Comparison of ENCODE assay signal across 26 cellular contexts in genomic region chr11:1667906-1668305, GRCh38. TPM values are rescaled to one million over a fixed set of nuclear protein-coding genes. Genes with fewer than 3 reads are reported as not detected.
DNase-seq lines count a peak whose midpoint lies in the region; ATAC-seq and TF ChIP-seq lines count a peak whose summit lies in the region.
"Had no signal": no experiment of that assay in that cellular context is flagged by ENCODE, and none has a peak within 500 bp of the region (broad histone marks: within the 10 kb centered on the region; RNA-seq: fewer than 3 reads in every experiment).

No MANE protein-coding gene starts in this region.

- H3K4me3 ChIP-seq in H7 (ENCODE audit: insufficient read depth, low read depth, low read length), result no peak overlapping the region
- H3K4me3 ChIP-seq: BLaER1 treated with 17β-estradiol and CSF1 and Interleukin-3, amounts not matched to agents 10 nM and 100 nM; GM23338; uterus had no signal

- H3K36me3 Mint-ChIP-seq in CD14-positive monocyte, result no peaks in the 10 kb centered on the region
- no peaks in the 10 kb centered on the region for H3K36me3 Mint-ChIP-seq in neural crest cell (ENCODE audit: low read depth)
- H3K36me3 Mint-ChIP-seq in stimulated activated memory B cell treated with anti-CD40 and anti-IgM and Interleukin-4, amounts not matched to agents 10 μg/mL and 1 μg/mL and 100 μg/mL, for 72 hours, result no peaks in the 10 kb centered on the region
- H3K36me3 Mint-ChIP-seq: brain had no signal

- intact Hi-C loops in CD14-positive monocyte (cut with micrococcal nuclease), result no loop called here

- in situ Hi-C loops in ACHN (cut with HindIII; ENCODE audit: low pct_ligation_motif_present, low pct_unique_long_range_greater_than_20kb, low sequenced_read_pairs), result no loop called here

- no peak for ATAC-seq in stimulated activated memory B cell treated with anti-CD40 and anti-IgM and Interleukin-4, amounts not matched to agents 10 μg/mL and 1 μg/mL and 100 μg/mL, for 72 hours
- ATAC-seq: activated T-cell treated with anti-CD3 and anti-CD28 coated beads, Interleukin-2, amount 50 U/mL, for 72 hours; GM23338 had no signal

- no peak for TF ChIP-seq CTCF in CD14-positive monocyte (IDR thresholded peaks at IDR 0.05)
- TF ChIP-seq CTCF in neural crest cell (conservative IDR thresholded peaks at IDR 0.05), result no peak

- H3K27me3 ChIP-seq in H7 (ENCODE audit: control insufficient read depth, insufficient read depth, low read length), result no peaks in the 10 kb centered on the region; the same call in 1 of the 2 replicates
- H3K27me3 ChIP-seq: uterus had no signal

- H3K4me1 Mint-ChIP-seq in CD14-positive monocyte (no peaks in the 10 kb centered on the region), neural crest cell (peaks cover 9% of the 10 kb centered on the region)
- H3K4me1 Mint-ChIP-seq in stimulated activated memory B cell treated with anti-CD40 and anti-IgM and Interleukin-4, amounts not matched to agents 10 μg/mL and 1 μg/mL and 100 μg/mL, for 72 hours, result no peaks in the 10 kb centered on the region
- H3K4me1 Mint-ChIP-seq: GM23338 had no signal

- DNase-seq in CD14-positive monocyte (ENCODE audit: low spot score) (peak; percentile 35), H7 (peak; percentile 53), left kidney (ENCODE audit: low read depth, low spot score) (peak; percentile 93), neural crest cell (ENCODE audit: low read depth, low spot score) (no peak), midbrain (lab: John Stamatoyannopoulos, UW) (no peak), T-helper 1 cell (no peak), ACHN (no peak)
- DNase-seq: activated CD4-positive, alpha-beta T cell treated with anti-CD3 and anti-CD28 coated beads, Interleukin-2, amount 50 U/mL, for 1 hour; activated naive CD4-positive, alpha-beta T cell; activated T-cell treated with anti-CD3 and anti-CD28 coated beads, Interleukin-2, amount 50 U/mL, for 72 hours; mammary epithelial cell; NCI-H1694; occipital lobe; OCI-M1; stimulated activated CD4-positive, alpha-beta T cell treated with anti-CD3 and anti-CD28 coated beads, Interleukin-2, amount 100 ng/mL, for 48 hours; uterus had no signal

- H3K27ac Mint-ChIP-seq in CD14-positive monocyte, result no peak overlapping the region
- peak overlapping the region; percentile 67 for H3K27ac Mint-ChIP-seq in neural crest cell (ENCODE audit: unreplicated experiment)
- H3K27ac Mint-ChIP-seq in stimulated activated memory B cell treated with anti-CD40 and anti-IgM and Interleukin-4, amounts not matched to agents 10 μg/mL and 1 μg/mL and 100 μg/mL, for 72 hours, result no peak overlapping the region
- H3K27ac Mint-ChIP-seq: activated T-cell treated with anti-CD3 and anti-CD28 coated beads, Interleukin-2, amount 50 U/mL, for 72 hours; GM23338; T-helper 2 cell treated with Interferon-gamma antibody and Interleukin-4, amounts not matched to agents 5 μg/mL and 100 μg/mL, for 36 hours had no signal

- no peak overlapping the region for H3K4me3 Mint-ChIP-seq in CD14-positive monocyte
- H3K4me3 Mint-ChIP-seq in neural crest cell, result no peak overlapping the region
- no peak overlapping the region for H3K4me3 Mint-ChIP-seq in stimulated activated memory B cell treated with anti-CD40 and anti-IgM and Interleukin-4, amounts not matched to agents 10 μg/mL and 1 μg/mL and 100 μg/mL, for 72 hours
- H3K4me3 Mint-ChIP-seq: activated T-cell treated with anti-CD3 and anti-CD28 coated beads, Interleukin-2, amount 50 U/mL, for 72 hours; brain; GM23338; T-helper 2 cell treated with Interferon-gamma antibody and Interleukin-4, amounts not matched to agents 5 μg/mL and 100 μg/mL, for 36 hours had no signal

- no peaks in the 10 kb centered on the region for H3K36me3 ChIP-seq in H7 (replicated peaks; ENCODE audit: control insufficient read depth, insufficient read depth, low read length)
- H3K36me3 ChIP-seq: BLaER1 treated with 17β-estradiol and CSF1 and Interleukin-3, amounts not matched to agents 10 nM and 100 nM; uterus had no signal

- H3K9me3 Mint-ChIP-seq in CD14-positive monocyte, result no peaks in the 10 kb centered on the region
- no peaks in the 10 kb centered on the region for H3K9me3 Mint-ChIP-seq in neural crest cell
- peaks cover 7% of the 10 kb centered on the region for H3K9me3 Mint-ChIP-seq in stimulated activated memory B cell treated with anti-CD40 and anti-IgM and Interleukin-4, amounts not matched to agents 10 μg/mL and 1 μg/mL and 100 μg/mL, for 72 hours
- H3K9me3 Mint-ChIP-seq: GM23338; T-helper 2 cell treated with Interferon-gamma antibody and Interleukin-4, amounts not matched to agents 5 μg/mL and 100 μg/mL, for 36 hours had no signal

- peaks cover 24 to 44% (median 28%) of the 10 kb centered on the region in 3 donors for H3K27me3 Mint-ChIP-seq in CD14-positive monocyte (ENCODE audit: low read depth in 3 of 3)
- H3K27me3 Mint-ChIP-seq in neural crest cell (ENCODE audit: low read depth), result peaks cover 18% of the 10 kb centered on the region
- H3K27me3 Mint-ChIP-seq in stimulated activated memory B cell treated with anti-CD40 and anti-IgM and Interleukin-4, amounts not matched to agents 10 μg/mL and 1 μg/mL and 100 μg/mL, for 72 hours, result peaks cover 39% of the 10 kb centered on the region

RNA-seq across cellular contexts. Expression of gene KRTAP5-6, which starts 29.1 kb away (rescaled TPM):
- polyA plus RNA-seq in CD14-positive monocyte, result not detected
- not detected in 2 replicates for total RNA-seq in H7 (2014; rRNA removed; shearing (Covaris generic))
- total RNA-seq in neural crest cell, result not detected in 2 replicates
- total RNA-seq: activated T-cell treated with anti-CD3 and anti-CD28 coated beads, Interleukin-2, amount 50 U/mL, for 72 hours; GM23338; LHCN-M2; mammary epithelial cell; myocyte; NCI-H460; occipital lobe; renal cortical epithelial cell; temporal lobe; uterus had no signal
- polyA plus RNA-seq: GM23338, mammary epithelial cell had no signal

RNA-seq across cellular contexts. Expression of gene KRTAP5-5, which starts 38.3 kb away (rescaled TPM):
- not detected for polyA plus RNA-seq in CD14-positive monocyte
- not detected in 2 replicates for total RNA-seq in H7 (2014; rRNA removed; shearing (Covaris generic))
- total RNA-seq in neural crest cell, result not detected in 2 replicates
- total RNA-seq: activated T-cell treated with anti-CD3 and anti-CD28 coated beads, Interleukin-2, amount 50 U/mL, for 72 hours; GM23338; LHCN-M2; mammary epithelial cell; myocyte; NCI-H460; occipital lobe; renal cortical epithelial cell; temporal lobe; uterus had no signal
- polyA plus RNA-seq: GM23338, mammary epithelial cell had no signal

RNA-seq across cellular contexts. Expression of gene KRTAP5-4, which starts 46.0 kb away (rescaled TPM):
- polyA plus RNA-seq in CD14-positive monocyte, result not detected
- total RNA-seq in H7 (2014; rRNA removed; shearing (Covaris generic)), result not detected in 2 replicates
- not detected in 2 replicates for total RNA-seq in neural crest cell
- total RNA-seq: activated T-cell treated with anti-CD3 and anti-CD28 coated beads, Interleukin-2, amount 50 U/mL, for 72 hours; GM23338; LHCN-M2; mammary epithelial cell; myocyte; NCI-H460; occipital lobe; renal cortical epithelial cell; uterus had no signal
- polyA plus RNA-seq: GM23338, mammary epithelial cell had no signal

RNA-seq across cellular contexts. Expression of gene KRTAP5-3, which starts 59.6 kb away (rescaled TPM):
- polyA plus RNA-seq in CD14-positive monocyte, result not detected
- not detected in 2 replicates for total RNA-seq in H7 (2014; rRNA removed; shearing (Covaris generic))
- total RNA-seq in neural crest cell, result not detected in 2 replicates
- total RNA-seq: activated T-cell treated with anti-CD3 and anti-CD28 coated beads, Interleukin-2, amount 50 U/mL, for 72 hours; GM23338; LHCN-M2; mammary epithelial cell; myocyte; NCI-H460; occipital lobe; renal cortical epithelial cell; temporal lobe; uterus had no signal
- polyA plus RNA-seq: GM23338, mammary epithelial cell had no signal

Comparison
In these comparisons a context has a peak if more than half of its experiments do, and no peak if none do; other contexts are left out.
1. DNase-seq: peak in CD14-positive monocyte (single experiment), H7 (single experiment) and left kidney (single experiment); none in neural crest cell (single experiment), midbrain (single experiment), T-helper 1 cell (0 of 5) and ACHN (single experiment).